Comparison of ENCODE assay signal across 17 cellular contexts in the genomic region with DNA sequence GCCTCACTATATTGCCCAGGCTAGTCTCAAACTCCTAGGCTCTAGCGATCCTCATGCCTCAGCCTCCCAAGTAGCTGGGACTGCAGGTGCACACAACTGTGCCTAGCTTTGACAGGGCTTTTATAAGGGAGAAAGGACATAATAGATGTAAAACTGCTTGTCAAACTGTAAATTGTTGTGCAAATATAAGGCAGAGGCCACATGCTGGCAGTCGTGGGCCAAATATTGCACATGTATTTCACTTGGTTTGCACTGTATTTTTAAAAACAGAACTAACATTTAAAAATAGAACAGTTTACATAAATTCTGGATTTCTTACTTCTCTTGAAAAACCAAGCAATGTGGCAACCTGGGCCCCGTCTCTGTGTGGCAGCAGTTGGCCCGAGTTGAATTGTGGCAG. TPM values are rescaled to one million over a fixed set of nuclear protein-coding genes. Genes with fewer than 3 reads are reported as not detected.
DNase-seq lines count a peak whose midpoint lies in the region; ATAC-seq, FAIRE-seq and TF ChIP-seq lines count a peak whose summit lies in the region.
"Had no signal": no experiment of that assay in that cellular context is flagged by ENCODE, and none has a peak within 500 bp of the region (broad histone marks: within the 10 kb centered on the region; RNA-seq: fewer than 3 reads in every experiment).

No MANE protein-coding gene starts in this region.

- no peaks in the 10 kb centered on the region for H3K9me3 ChIP-seq in OCI-LY1 (ENCODE audit: low read length)
- H3K9me3 ChIP-seq in H1 (ENCODE audit: insufficient read depth in 2 of 2, low read depth in 1 of 2, low read length in 1 of 2): peaks cover 3 to 14% of the 10 kb centered on the region in 2 experiments; a peak in 2 of 4 replicates

- H4K91ac ChIP-seq in H1 (replicated peaks; ENCODE audit: insufficient read length, low read length): no peak overlapping the region

- no peak overlapping the region for H3K23ac ChIP-seq in H1 (ENCODE audit: insufficient read length)

- H3K9ac ChIP-seq in OCI-LY1 (ENCODE audit: low read length) (no peak overlapping the region; the same call in 1 of the 2 replicates), H1 (replicated peaks in 1 of 4; ENCODE audit: extremely low read depth in 1 of 4, low read depth in 3 of 4, low read length in 3 of 4) (no peak overlapping the region)

- no peak overlapping the region for H2BK20ac ChIP-seq in H1 (ENCODE audit: low read length)

- CTCF ChIA-PET in H1 (lab: Charles Lee; ENCODE audit: partially characterized antibody): interaction anchor here (0.7 to 1.4 kb wide), 2 partner anchors 13 to 140 kb away, joined by 3 to 4 read pairs; no protein-coding TSS in a partner anchor

- no peak overlapping the region for H4K8ac ChIP-seq in H1 (ENCODE audit: extremely low read depth, insufficient read depth, low read length)

- H4K5ac ChIP-seq in H1 (ENCODE audit: insufficient read length, low read depth, low read length): no peak overlapping the region

- H2AFZ ChIP-seq in OCI-LY1 (ENCODE audit: low read length): no peak overlapping the region
- no peak overlapping the region for H2AFZ ChIP-seq in H1 (ENCODE audit: low read length)
- H2AFZ ChIP-seq: GM23338 had no signal

- H3K79me1 ChIP-seq in H1 (ENCODE audit: low read depth, low read length): no peaks in the 10 kb centered on the region

- TF ChIP-seq EP300 in H1 (IDR thresholded peaks at IDR 0.05; ENCODE audit: borderline replicate concordance in 1 of 2, low read depth in 2 of 2, low read length in 2 of 2): no peak

- 83% methylated on average over 4 of the region's 4 CpGs; no CpG with 5 or more reads in 1 of the 2 experiments for WGBS in H1 (ENCODE audit: extremely low coverage in 1 of 2, insufficient coverage in 1 of 2, insufficient read length in 1 of 2, insufficient replicate concordance in 2 of 2, low coverage in 1 of 2, low lambda C conversion rate in 2 of 2, missing lambda C conversion rate in 1 of 2), 2 experiments

- no peak for ATAC-seq in GM19023 (IDR thresholded peaks at IDR 0.05; ENCODE audit: unreplicated experiment)
- ATAC-seq in GM18858 (IDR thresholded peaks at IDR 0.05; ENCODE audit: unreplicated experiment): no peak
- ATAC-seq: GM23338, K562, Right ventricle myocardium inferior had no signal

- no peak for TF ChIP-seq POLR2A in H1 (IDR thresholded peaks at IDR 0.05; ENCODE audit: control extremely low read depth in 1 of 2, low read depth in 2 of 2, low read length in 2 of 2)

- POLR2A ChIA-PET in H1 (lab: Charles Lee; ENCODE audit: partially characterized antibody): no interaction called here

- H3K14ac ChIP-seq in H1 (ENCODE audit: insufficient read length): no peak overlapping the region

- no peaks in the 10 kb centered on the region for H3K23me2 ChIP-seq in H1 (ENCODE audit: low read depth, low read length)

- H3F3A ChIP-seq in OCI-LY1 (ENCODE audit: insufficient read depth, low read length): no peaks in the 10 kb centered on the region

- TF ChIP-seq CTCF in OCI-LY1 (IDR thresholded peaks at IDR 0.05; ENCODE audit: low read length) (peak; percentile 12; the same call in 1 of the 2 replicates), H1 (IDR thresholded peaks at IDR 0.05; ENCODE audit: control extremely low read depth in 1 of 3, insufficient read depth in 1 of 3, low read depth in 1 of 3, low read length in 3 of 3) (no peak)

- no peaks in the 10 kb centered on the region for H4K20me1 ChIP-seq in OCI-LY1 (ENCODE audit: insufficient read depth, low read length)
- no peaks in the 10 kb centered on the region for H4K20me1 ChIP-seq in H1 (replicated peaks in 1 of 2; ENCODE audit: control insufficient read depth in 1 of 2, insufficient read depth in 2 of 2, low read length in 2 of 2)

- no peak overlapping the region for H2AK5ac ChIP-seq in H1 (ENCODE audit: low read depth, low read length)

- no peak overlapping the region for H2BK120ac ChIP-seq in H1 (replicated peaks; ENCODE audit: low read depth, low read length)

- peak overlapping the region; percentile 71; the same call in 1 of the 2 replicates for H2BK5ac ChIP-seq in H1 (ENCODE audit: low read depth, low read length)

- H2BK12ac ChIP-seq in H1 (ENCODE audit: low read depth, low read length): no peak overlapping the region

- DNase-seq in NCI-H146 (lab: John Stamatoyannopoulos, UW) (peak; percentile 49), NCI-H146 treated with DMSO at 0.1 percent for 48 hours (lab: John Stamatoyannopoulos, UW; ENCODE audit: unreplicated experiment) (no peak), MV-4-11 (lab: John Stamatoyannopoulos, UW) (peak; percentile 68), H1 (ENCODE audit: low read depth in 1 of 2, low spot score in 2 of 2) (no peak), cerebellar cortex (ENCODE audit: low spot score) (no peak)
- DNase-seq: AML-193, DND-41, NCI-H1930, NCI-H345 had no signal

- peak overlapping the region; percentile 96 for H3K27ac ChIP-seq in OCI-LY1 (ENCODE audit: low read depth, low read length, poor library complexity, severe bottlenecking)
- H3K27ac ChIP-seq in H1 (ENCODE audit: low read depth, low read length): no peak overlapping the region
- H3K27ac ChIP-seq: SK-N-MC had no signal

- TF ChIP-seq RAD21 in H1 (IDR thresholded peaks at IDR 0.05 in 1 of 2, conservative IDR thresholded peaks at IDR 0.05 in 1 of 2; ENCODE audit: low read depth in 2 of 2, low read length in 2 of 2): no peak

- H3K79me2 ChIP-seq in OCI-LY1 (ENCODE audit: insufficient read depth, low read length) (no peaks in the 10 kb centered on the region), H1 (ENCODE audit: control insufficient read depth in 1 of 2, insufficient read depth in 2 of 2, low read length in 2 of 2) (no peaks in the 10 kb centered on the region)

- H3K4me3 ChIP-seq in OCI-LY1 (ENCODE audit: low read depth, low read length, poor library complexity, severe bottlenecking) (no peak overlapping the region), H1 (ENCODE audit: extremely low read depth in 1 of 4, insufficient read depth in 2 of 4, low read depth in 3 of 4, low read length in 4 of 4) (no peak overlapping the region)
- H3K4me3 ChIP-seq: GM23338, K562, SK-N-MC had no signal

- no peaks in the 10 kb centered on the region for H3K36me3 ChIP-seq in OCI-LY1 (ENCODE audit: insufficient read depth, low read length)
- no peaks in the 10 kb centered on the region for H3K36me3 ChIP-seq in H1 (ENCODE audit: control insufficient read depth in 2 of 4, insufficient read depth in 4 of 4, low read length in 3 of 4)

- no peak overlapping the region for H2BK15ac ChIP-seq in H1 (ENCODE audit: low read length)

- H3K18ac ChIP-seq in H1 (ENCODE audit: extremely low read depth, low read length): no peak overlapping the region; the same call in 1 of the 2 replicates

- H3K4me2 ChIP-seq in OCI-LY1 (ENCODE audit: low read length) (no peak overlapping the region), H1 (ENCODE audit: insufficient read depth in 1 of 2, low read depth in 2 of 2, low read length in 2 of 2) (no peak overlapping the region)
- H3K4me2 ChIP-seq: GM23338 had no signal

- no peak overlapping the region for H3K56ac ChIP-seq in H1 (replicated peaks; ENCODE audit: insufficient read length, low read depth, low read length)

- H3K4ac ChIP-seq in H1 (replicated peaks; ENCODE audit: insufficient read length, low read depth, low read length): no peak overlapping the region

- no peak for FAIRE-seq in H1 (lab: Jason Lieb, UNC)
- FAIRE-seq: K562 had no signal

- no peaks in the 10 kb centered on the region for H3K27me3 ChIP-seq in OCI-LY1 (ENCODE audit: insufficient read depth, low read length)
- H3K27me3 ChIP-seq in H1 (replicated peaks in 1 of 4; ENCODE audit: control insufficient read depth in 3 of 4, extremely low read depth in 1 of 4, insufficient read depth in 3 of 4, low read length in 3 of 4): no peaks in the 10 kb centered on the region

- H3K9me2 ChIP-seq in OCI-LY1 (ENCODE audit: low read depth, low read length): no peaks in the 10 kb centered on the region

- peaks cover 56% of the 10 kb centered on the region for H3K4me1 ChIP-seq in OCI-LY1 (ENCODE audit: insufficient read depth, low read length, severe bottlenecking)
- H3K4me1 ChIP-seq in H1 (replicated peaks in 1 of 4; ENCODE audit: control insufficient read depth in 3 of 4, insufficient read depth in 4 of 4, low read length in 3 of 4): peaks cover 0 to 3% (median 0%) of the 10 kb centered on the region in 4 experiments; a peak in 3 of 7 replicates

TF ChIP-seq in H1, 55 proteins besides CTCF, POLR2A, EP300 and RAD21 (continues in another document):
- TF ChIP-seq CHD1 (IDR thresholded peaks at IDR 0.05; ENCODE audit: low read depth, low read length) (no peak), SIN3A (conservative IDR thresholded peaks at IDR 0.05 in 1 of 2, IDR thresholded peaks at IDR 0.05 in 1 of 2; ENCODE audit: low read depth in 1 of 2, low read length in 2 of 2) (no peak), POU5F1 (IDR thresholded peaks at IDR 0.05; ENCODE audit: low read depth, low read length) (no peak), TCF12 (IDR thresholded peaks at IDR 0.05; ENCODE audit: low read depth, low read length) (no peak), EGR1 (IDR thresholded peaks at IDR 0.05; ENCODE audit: borderline replicate concordance, low read depth, low read length) (no peak), NANOG (IDR thresholded peaks at IDR 0.05; ENCODE audit: insufficient read depth, low read depth, low read length, poor library complexity, severe bottlenecking) (no peak), RNF2 (IDR thresholded peaks at IDR 0.05; ENCODE audit: borderline replicate concordance, low read depth, low read length, missing control alignments, poor library complexity, severe bottlenecking) (no peak), GTF2F1 (IDR thresholded peaks at IDR 0.05; ENCODE audit: borderline replicate concordance, low read depth, low read length) (no peak), CEBPB (IDR thresholded peaks at IDR 0.05; ENCODE audit: low read depth, low read length) (no peak), YY1 (IDR thresholded peaks at IDR 0.05; ENCODE audit: low read depth, low read length) (no peak)
- TF ChIP-seq, protein P1, sequence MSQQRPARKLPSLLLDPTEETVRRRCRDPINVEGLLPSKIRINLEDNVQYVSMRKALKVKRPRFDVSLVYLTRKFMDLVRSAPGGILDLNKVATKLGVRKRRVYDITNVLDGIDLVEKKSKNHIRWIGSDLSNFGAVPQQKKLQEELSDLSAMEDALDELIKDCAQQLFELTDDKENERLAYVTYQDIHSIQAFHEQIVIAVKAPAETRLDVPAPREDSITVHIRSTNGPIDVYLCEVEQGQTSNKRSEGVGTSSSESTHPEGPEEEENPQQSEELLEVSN (IDR thresholded peaks at IDR 0.05): no peak

RNA-seq across cellular contexts. Expression of a gene that starts 31.2 kb away (rescaled TPM):
- 0.19 and 0.27 TPM in 2 replicates for total RNA-seq in H1 (2021; fragmentation: NEBNext Ultra II Directional; extraction: Animal tissue kit (Norgen Biotek cat#: 25700))
- 0.11 and 0.17 TPM in 2 replicates for polyA plus RNA-seq in H1 (2011; rRNA removed)
- 0.16 TPM for polyA plus RNA-seq in H1 (2011; cell fraction: cytosol; rRNA removed)
- polyA plus RNA-seq in H1 (2011; cell fraction: nucleus; rRNA removed): 0.19 TPM
- 0.13 to 0.29 TPM (median 0.17 TPM) in 4 replicates for polyA plus RNA-seq in H1 (2012, experiment 1 of 2)
- not detected for polyA plus RNA-seq in H1 (2012, experiment 2 of 2)
- 0.12 TPM for polyA plus RNA-seq in H1 (2013, experiment 1 of 2)
- polyA plus RNA-seq in H1 (2013, experiment 2 of 2): 0.15 TPM
- 0.98 and 1.4 TPM in 2 replicates for polyA minus RNA-seq in H1 (2011; rRNA and poly(A)+ RNA removed)
- 0.22 TPM for polyA minus RNA-seq in H1 (2011; cell fraction: cytosol; rRNA and poly(A)+ RNA removed)
- 1.2 TPM for polyA minus RNA-seq in H1 (2011; cell fraction: nucleus; rRNA and poly(A)+ RNA removed)
- total RNA-seq: Right ventricle myocardium inferior had no signal
- polyA plus RNA-seq: CD14-positive monocyte, GM23338 had no signal

Comparison
In these comparisons a context has a peak if more than half of its experiments do, and no peak if none do; other contexts are left out.
1. DNase-seq: peak in NCI-H146 (single experiment) and MV-4-11 (single experiment); none in NCI-H146 treated with DMSO at 0.1 percent for 48 hours (single experiment), H1 (0 of 2) and cerebellar cortex (single experiment).